Comparison of ENCODE assay signal across 1 cellular context in the genomic region with DNA sequence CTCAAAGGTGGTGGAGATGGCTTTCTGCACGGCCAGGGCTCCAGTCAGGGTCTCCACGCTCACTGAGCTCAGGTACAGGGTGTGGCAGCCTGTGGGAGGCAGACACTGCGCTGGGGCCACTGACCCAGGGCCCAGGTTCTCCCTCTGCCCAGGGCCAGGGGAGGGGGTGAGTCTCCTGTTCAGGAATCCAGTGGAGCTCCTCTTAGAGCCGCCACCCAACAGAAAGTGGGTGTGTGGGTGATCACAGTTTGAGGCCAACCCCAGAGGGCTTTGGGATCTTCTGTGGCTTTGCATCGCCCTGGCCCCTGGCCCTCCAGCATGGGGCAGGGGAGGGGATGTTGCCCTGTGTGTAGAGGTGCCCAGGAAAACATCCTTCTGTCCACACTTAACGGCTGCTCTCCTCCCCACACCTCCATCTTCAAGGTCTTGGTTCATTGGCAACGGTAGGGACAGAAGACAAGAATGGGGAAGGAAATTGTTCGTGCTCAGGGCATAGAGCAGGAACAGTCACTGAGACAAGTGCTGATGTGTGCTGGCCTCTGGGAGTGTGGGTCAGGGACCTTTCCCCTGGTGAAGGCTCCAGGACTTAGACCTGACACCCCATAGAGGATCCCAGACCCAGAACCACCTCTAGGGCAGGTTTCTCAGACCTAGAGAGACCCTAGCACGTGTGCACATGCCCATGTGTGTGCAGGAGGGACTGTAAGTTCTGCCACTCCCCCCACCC.
TF ChIP-seq lines count a peak whose summit lies in the region.

No MANE protein-coding gene starts in this region.

TF ChIP-seq in GM12878, 131 proteins besides CTCF, POLR2A, EP300 and RAD21:
- no peak for TF ChIP-seq PML (IDR thresholded peaks at IDR 0.05; ENCODE audit: low read length)
- TF ChIP-seq POLR2AphosphoS5 (IDR thresholded peaks at IDR 0.05; ENCODE audit: low read length): no peak
- TF ChIP-seq, protein P1, sequence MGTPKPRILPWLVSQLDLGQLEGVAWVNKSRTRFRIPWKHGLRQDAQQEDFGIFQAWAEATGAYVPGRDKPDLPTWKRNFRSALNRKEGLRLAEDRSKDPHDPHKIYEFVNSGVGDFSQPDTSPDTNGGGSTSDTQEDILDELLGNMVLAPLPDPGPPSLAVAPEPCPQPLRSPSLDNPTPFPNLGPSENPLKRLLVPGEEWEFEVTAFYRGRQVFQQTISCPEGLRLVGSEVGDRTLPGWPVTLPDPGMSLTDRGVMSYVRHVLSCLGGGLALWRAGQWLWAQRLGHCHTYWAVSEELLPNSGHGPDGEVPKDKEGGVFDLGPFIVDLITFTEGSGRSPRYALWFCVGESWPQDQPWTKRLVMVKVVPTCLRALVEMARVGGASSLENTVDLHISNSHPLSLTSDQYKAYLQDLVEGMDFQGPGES (IDR thresholded peaks at IDR 0.05): no peak
- TF ChIP-seq, protein P2, sequence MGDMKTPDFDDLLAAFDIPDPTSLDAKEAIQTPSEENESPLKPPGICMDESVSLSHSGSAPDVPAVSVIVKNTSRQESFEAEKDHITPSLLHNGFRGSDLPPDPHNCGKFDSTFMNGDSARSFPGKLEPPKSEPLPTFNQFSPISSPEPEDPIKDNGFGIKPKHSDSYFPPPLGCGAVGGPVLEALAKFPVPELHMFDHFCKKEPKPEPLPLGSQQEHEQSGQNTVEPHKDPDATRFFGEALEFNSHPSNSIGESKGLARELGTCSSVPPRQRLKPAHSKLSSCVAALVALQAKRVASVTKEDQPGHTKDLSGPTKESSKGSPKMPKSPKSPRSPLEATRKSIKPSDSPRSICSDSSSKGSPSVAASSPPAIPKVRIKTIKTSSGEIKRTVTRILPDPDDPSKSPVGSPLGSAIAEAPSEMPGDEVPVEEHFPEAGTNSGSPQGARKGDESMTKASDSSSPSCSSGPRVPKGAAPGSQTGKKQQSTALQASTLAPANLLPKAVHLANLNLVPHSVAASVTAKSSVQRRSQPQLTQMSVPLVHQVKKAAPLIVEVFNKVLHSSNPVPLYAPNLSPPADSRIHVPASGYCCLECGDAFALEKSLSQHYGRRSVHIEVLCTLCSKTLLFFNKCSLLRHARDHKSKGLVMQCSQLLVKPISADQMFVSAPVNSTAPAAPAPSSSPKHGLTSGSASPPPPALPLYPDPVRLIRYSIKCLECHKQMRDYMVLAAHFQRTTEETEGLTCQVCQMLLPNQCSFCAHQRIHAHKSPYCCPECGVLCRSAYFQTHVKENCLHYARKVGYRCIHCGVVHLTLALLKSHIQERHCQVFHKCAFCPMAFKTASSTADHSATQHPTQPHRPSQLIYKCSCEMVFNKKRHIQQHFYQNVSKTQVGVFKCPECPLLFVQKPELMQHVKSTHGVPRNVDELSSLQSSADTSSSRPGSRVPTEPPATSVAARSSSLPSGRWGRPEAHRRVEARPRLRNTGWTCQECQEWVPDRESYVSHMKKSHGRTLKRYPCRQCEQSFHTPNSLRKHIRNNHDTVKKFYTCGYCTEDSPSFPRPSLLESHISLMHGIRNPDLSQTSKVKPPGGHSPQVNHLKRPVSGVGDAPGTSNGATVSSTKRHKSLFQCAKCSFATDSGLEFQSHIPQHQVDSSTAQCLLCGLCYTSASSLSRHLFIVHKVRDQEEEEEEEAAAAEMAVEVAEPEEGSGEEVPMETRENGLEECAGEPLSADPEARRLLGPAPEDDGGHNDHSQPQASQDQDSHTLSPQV (IDR thresholded peaks at IDR 0.05): no peak
- TF ChIP-seq SREBF1 (IDR thresholded peaks at IDR 0.05; ENCODE audit: low read length): no peak
- TF ChIP-seq ETV6 (conservative IDR thresholded peaks at IDR 0.05 in 1 of 2, IDR thresholded peaks at IDR 0.05 in 1 of 2; ENCODE audit: borderline replicate concordance in 1 of 2, low read depth in 1 of 2): no peak
- TF ChIP-seq, protein P3, sequence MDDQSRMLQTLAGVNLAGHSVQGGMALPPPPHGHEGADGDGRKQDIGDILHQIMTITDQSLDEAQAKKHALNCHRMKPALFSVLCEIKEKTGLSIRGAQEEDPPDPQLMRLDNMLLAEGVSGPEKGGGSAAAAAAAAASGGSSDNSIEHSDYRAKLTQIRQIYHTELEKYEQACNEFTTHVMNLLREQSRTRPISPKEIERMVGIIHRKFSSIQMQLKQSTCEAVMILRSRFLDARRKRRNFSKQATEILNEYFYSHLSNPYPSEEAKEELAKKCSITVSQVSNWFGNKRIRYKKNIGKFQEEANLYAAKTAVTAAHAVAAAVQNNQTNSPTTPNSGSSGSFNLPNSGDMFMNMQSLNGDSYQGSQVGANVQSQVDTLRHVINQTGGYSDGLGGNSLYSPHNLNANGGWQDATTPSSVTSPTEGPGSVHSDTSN (IDR thresholded peaks at IDR 0.05; ENCODE audit: insufficient replicate concordance, low read depth, low read length): no peak
- no peak for TF ChIP-seq SUZ12 (IDR thresholded peaks at IDR 0.05; ENCODE audit: unreplicated experiment)
- TF ChIP-seq TCF3 (IDR thresholded peaks at IDR 0.05; ENCODE audit: borderline replicate concordance, insufficient read depth, low read depth, low read length): no peak
- no peak for TF ChIP-seq DPF2 (IDR thresholded peaks at IDR 0.05)
- TF ChIP-seq, protein P4, sequence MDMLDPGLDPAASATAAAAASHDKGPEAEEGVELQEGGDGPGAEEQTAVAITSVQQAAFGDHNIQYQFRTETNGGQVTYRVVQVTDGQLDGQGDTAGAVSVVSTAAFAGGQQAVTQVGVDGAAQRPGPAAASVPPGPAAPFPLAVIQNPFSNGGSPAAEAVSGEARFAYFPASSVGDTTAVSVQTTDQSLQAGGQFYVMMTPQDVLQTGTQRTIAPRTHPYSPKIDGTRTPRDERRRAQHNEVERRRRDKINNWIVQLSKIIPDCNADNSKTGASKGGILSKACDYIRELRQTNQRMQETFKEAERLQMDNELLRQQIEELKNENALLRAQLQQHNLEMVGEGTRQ (IDR thresholded peaks at IDR 0.05; ENCODE audit: borderline replicate concordance, low read depth, low read length): no peak
- TF ChIP-seq, protein P5, sequence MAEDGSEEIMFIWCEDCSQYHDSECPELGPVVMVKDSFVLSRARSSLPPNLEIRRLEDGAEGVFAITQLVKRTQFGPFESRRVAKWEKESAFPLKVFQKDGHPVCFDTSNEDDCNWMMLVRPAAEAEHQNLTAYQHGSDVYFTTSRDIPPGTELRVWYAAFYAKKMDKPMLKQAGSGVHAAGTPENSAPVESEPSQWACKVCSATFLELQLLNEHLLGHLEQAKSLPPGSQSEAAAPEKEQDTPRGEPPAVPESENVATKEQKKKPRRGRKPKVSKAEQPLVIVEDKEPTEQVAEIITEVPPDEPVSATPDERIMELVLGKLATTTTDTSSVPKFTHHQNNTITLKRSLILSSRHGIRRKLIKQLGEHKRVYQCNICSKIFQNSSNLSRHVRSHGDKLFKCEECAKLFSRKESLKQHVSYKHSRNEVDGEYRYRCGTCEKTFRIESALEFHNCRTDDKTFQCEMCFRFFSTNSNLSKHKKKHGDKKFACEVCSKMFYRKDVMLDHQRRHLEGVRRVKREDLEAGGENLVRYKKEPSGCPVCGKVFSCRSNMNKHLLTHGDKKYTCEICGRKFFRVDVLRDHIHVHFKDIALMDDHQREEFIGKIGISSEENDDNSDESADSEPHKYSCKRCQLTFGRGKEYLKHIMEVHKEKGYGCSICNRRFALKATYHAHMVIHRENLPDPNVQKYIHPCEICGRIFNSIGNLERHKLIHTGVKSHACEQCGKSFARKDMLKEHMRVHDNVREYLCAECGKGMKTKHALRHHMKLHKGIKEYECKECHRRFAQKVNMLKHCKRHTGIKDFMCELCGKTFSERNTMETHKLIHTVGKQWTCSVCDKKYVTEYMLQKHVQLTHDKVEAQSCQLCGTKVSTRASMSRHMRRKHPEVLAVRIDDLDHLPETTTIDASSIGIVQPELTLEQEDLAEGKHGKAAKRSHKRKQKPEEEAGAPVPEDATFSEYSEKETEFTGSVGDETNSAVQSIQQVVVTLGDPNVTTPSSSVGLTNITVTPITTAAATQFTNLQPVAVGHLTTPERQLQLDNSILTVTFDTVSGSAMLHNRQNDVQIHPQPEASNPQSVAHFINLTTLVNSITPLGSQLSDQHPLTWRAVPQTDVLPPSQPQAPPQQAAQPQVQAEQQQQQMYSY (CRISPR knock-in tag; IDR thresholded peaks at IDR 0.05): no peak
- no peak for TF ChIP-seq FOXK2 (IDR thresholded peaks at IDR 0.05)
- no peak for TF ChIP-seq CHD4 (IDR thresholded peaks at IDR 0.05)
- no peak for TF ChIP-seq IKZF2 (IDR thresholded peaks at IDR 0.05)
- TF ChIP-seq, protein P6, sequence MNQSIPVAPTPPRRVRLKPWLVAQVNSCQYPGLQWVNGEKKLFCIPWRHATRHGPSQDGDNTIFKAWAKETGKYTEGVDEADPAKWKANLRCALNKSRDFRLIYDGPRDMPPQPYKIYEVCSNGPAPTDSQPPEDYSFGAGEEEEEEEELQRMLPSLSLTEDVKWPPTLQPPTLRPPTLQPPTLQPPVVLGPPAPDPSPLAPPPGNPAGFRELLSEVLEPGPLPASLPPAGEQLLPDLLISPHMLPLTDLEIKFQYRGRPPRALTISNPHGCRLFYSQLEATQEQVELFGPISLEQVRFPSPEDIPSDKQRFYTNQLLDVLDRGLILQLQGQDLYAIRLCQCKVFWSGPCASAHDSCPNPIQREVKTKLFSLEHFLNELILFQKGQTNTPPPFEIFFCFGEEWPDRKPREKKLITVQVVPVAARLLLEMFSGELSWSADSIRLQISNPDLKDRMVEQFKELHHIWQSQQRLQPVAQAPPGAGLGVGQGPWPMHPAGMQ (IDR thresholded peaks at IDR 0.05; ENCODE audit: borderline replicate concordance): no peak
- TF ChIP-seq ZNF384 (IDR thresholded peaks at IDR 0.05; ENCODE audit: borderline replicate concordance, low read depth, low read length): no peak
- TF ChIP-seq RCOR1 (conservative IDR thresholded peaks at IDR 0.05; ENCODE audit: low read depth, low read length): no peak
- TF ChIP-seq MEF2B (IDR thresholded peaks at IDR 0.05; ENCODE audit: partially characterized antibody, poor library complexity, severe bottlenecking): no peak
